In genomic region chr7:100864263-100864845, GRCh38 we compare ENCODE assay signal across 19 cellular contexts. TPM values are rescaled to one million over a fixed set of nuclear protein-coding genes. Genes with fewer than 3 reads are reported as not detected.
DNase-seq lines count a peak whose midpoint lies in the region; ATAC-seq and TF ChIP-seq lines count a peak whose summit lies in the region.
"Had no signal": no experiment of that assay in that cellular context is flagged by ENCODE, and none has a peak within 500 bp of the region (broad histone marks: within the 10 kb centered on the region; RNA-seq: fewer than 3 reads in every experiment).

No MANE protein-coding gene starts in this region.

- POLR2A ChIA-PET in HCT116 (lab: Charles Lee): no interaction called here

- H3K79me2 ChIP-seq in HCT116 (ENCODE audit: insufficient read depth, low read length) (peaks cover 23% of the 10 kb centered on the region), osteoblast (ENCODE audit: insufficient read depth, low read length) (peaks cover 23% of the 10 kb centered on the region)

- H3K4me3 Mint-ChIP-seq in activated T-cell treated with anti-CD3 and anti-CD28 coated beads, Interleukin-2, amount 50 U/mL, for 24 hours: no peak overlapping the region
- no peak overlapping the region for H3K4me3 Mint-ChIP-seq in glutamatergic neuron (ENCODE audit: unreplicated experiment)
- H3K4me3 Mint-ChIP-seq: CD8-positive, alpha-beta T cell had no signal

- H3K9me2 ChIP-seq in HCT116 (ENCODE audit: insufficient read depth): no peaks in the 10 kb centered on the region

- peaks cover 25 to 39% of the 10 kb centered on the region in 2 experiments for H3K4me1 ChIP-seq in HCT116 (ENCODE audit: control insufficient read depth in 1 of 2, insufficient read depth in 2 of 2, low read length in 2 of 2)
- peaks cover 29% of the 10 kb centered on the region for H3K4me1 ChIP-seq in osteoblast (ENCODE audit: insufficient read depth, low read length)

- H3K9me3 Mint-ChIP-seq in activated T-cell treated with anti-CD3 and anti-CD28 coated beads, Interleukin-2, amount 50 U/mL, for 24 hours: no peaks in the 10 kb centered on the region
- H3K9me3 Mint-ChIP-seq in glutamatergic neuron (ENCODE audit: unreplicated experiment): peaks cover 5% of the 10 kb centered on the region
- H3K9me3 Mint-ChIP-seq: CD8-positive, alpha-beta T cell had no signal

- peak overlapping the region; percentile 100; the same call in 1 of the 2 replicates for H3K27ac ChIP-seq in HCT116 (ENCODE audit: low read depth, low read length)
- H3K27ac ChIP-seq in osteoblast (ENCODE audit: low read depth, low read length): no peak overlapping the region
- H3K27ac ChIP-seq: A549 had no signal

- peaks cover 23% of the 10 kb centered on the region for H3K4me1 Mint-ChIP-seq in activated T-cell treated with anti-CD3 and anti-CD28 coated beads, Interleukin-2, amount 50 U/mL, for 24 hours (ENCODE audit: low read depth)
- peaks cover 1% of the 10 kb centered on the region for H3K4me1 Mint-ChIP-seq in glutamatergic neuron (ENCODE audit: low read depth, unreplicated experiment)

- no peak for TF ChIP-seq CTCF in HCT116 (IDR thresholded peaks at IDR 0.05 in 2 of 3, conservative IDR thresholded peaks at IDR 0.05 in 1 of 3; ENCODE audit: borderline replicate concordance in 1 of 3, insufficient read depth in 1 of 3, low read depth in 2 of 3, low read length in 2 of 3)
- no peak for TF ChIP-seq CTCF in osteoblast (IDR thresholded peaks at IDR 0.05; ENCODE audit: extremely low read depth, low read depth, low read length)
- TF ChIP-seq CTCF in glutamatergic neuron (IDR thresholded peaks at IDR 0.05; ENCODE audit: partially characterized antibody, unreplicated experiment): no peak

- no peaks in the 10 kb centered on the region for H3K9me3 ChIP-seq in HCT116 (ENCODE audit: control insufficient read depth in 1 of 2, insufficient read depth in 1 of 2, low read depth in 1 of 2, low read length in 2 of 2)
- H3K9me3 ChIP-seq in osteoblast (ENCODE audit: low read depth, low read length): no peaks in the 10 kb centered on the region
- H3K9me3 ChIP-seq: A549, HAP-1 had no signal

- DNase-seq in activated T-cell treated with anti-CD3 and anti-CD28 coated beads, Interleukin-2, amount 50 U/mL, for 24 hours: no peak
- no peak for DNase-seq in activated T-cell treated with anti-CD3 and anti-CD28 coated beads, Interleukin-2, amount 50 U/mL, for 48 hours
- no peak for DNase-seq in HCT116 (ENCODE audit: low read depth, low spot score)
- DNase-seq in astrocyte of the hippocampus (ENCODE audit: low read depth, low spot score): peak; percentile 0
- DNase-seq in osteoblast (ENCODE audit: insufficient read length, low spot score, missing footprints): peak; percentile 62
- DNase-seq in glutamatergic neuron: no peak
- no peak for DNase-seq in occipital lobe (lab: John Stamatoyannopoulos, UW)
- DNase-seq: CD8-positive, alpha-beta T cell; DMS79 treated with DMSO at 0.1 percent for 48 hours; KG1; NCI-H1105 treated with DMSO at 0.1 percent for 48 hours; NCI-H1694 treated with DMSO at 0.1 percent for 48 hours; NCI-H2107; NCI-H510A treated with DMSO at 0.1 percent for 48 hours; NCI-H82 had no signal

- TF ChIP-seq POLR2A in HCT116 (IDR thresholded peaks at IDR 0.05; ENCODE audit: borderline replicate concordance, extremely low read depth, insufficient read depth, insufficient read length): no peak

- RAD21 ChIA-PET in HCT116 (lab: Charles Lee; ENCODE audit: low non-redundant PET in 1 of 2, low total read pairs in 2 of 2, uncharacterized antibody in 2 of 2, unreplicated experiment in 2 of 2): interaction anchor here in 1 of 2 experiments (0.7 kb wide), 1 partner anchor 12 kb away, joined by 4 read pairs; no protein-coding TSS in a partner anchor

- no peak for TF ChIP-seq RAD21 in HCT116 (IDR thresholded peaks at IDR 0.05; ENCODE audit: low read depth)

- no peak overlapping the region for H3K4me2 ChIP-seq in HCT116 (ENCODE audit: low read length)
- no peak overlapping the region for H3K4me2 ChIP-seq in osteoblast (ENCODE audit: insufficient read depth, low read length)
- H3K4me2 ChIP-seq: A549 had no signal

- H2AFZ ChIP-seq in HCT116 (ENCODE audit: low read depth, low read length, poor library complexity, severe bottlenecking) (no peak overlapping the region), osteoblast (ENCODE audit: low read length) (no peak overlapping the region)

- H3K36me3 ChIP-seq in HCT116 (ENCODE audit: control insufficient read depth in 1 of 2, insufficient read depth in 2 of 2, low read length in 2 of 2): peaks cover 2 to 13% of the 10 kb centered on the region in 2 experiments; a peak in 3 of 4 replicates
- peaks cover 9% of the 10 kb centered on the region for H3K36me3 ChIP-seq in osteoblast (ENCODE audit: insufficient read depth, low read length)

- intact Hi-C loops in HCT116 (cut with micrococcal nuclease): no loop called here

- peaks cover 70% of the 10 kb centered on the region for H3K36me3 Mint-ChIP-seq in activated T-cell treated with anti-CD3 and anti-CD28 coated beads, Interleukin-2, amount 50 U/mL, for 24 hours (ENCODE audit: low read depth)
- H3K36me3 Mint-ChIP-seq in glutamatergic neuron (ENCODE audit: unreplicated experiment): no peaks in the 10 kb centered on the region

- H4K20me1 ChIP-seq in HCT116 (ENCODE audit: insufficient read depth) (no peaks in the 10 kb centered on the region), osteoblast (ENCODE audit: insufficient read depth, low read length) (no peaks in the 10 kb centered on the region)

- no peak overlapping the region for H3K4me3 ChIP-seq in HCT116 (replicated peaks in 1 of 2; ENCODE audit: low read depth in 1 of 2, low read length in 2 of 2)
- H3K4me3 ChIP-seq in osteoblast (ENCODE audit: insufficient read depth, low read length): no peak overlapping the region
- H3K4me3 ChIP-seq: A549, HAP-1 had no signal

- H3K27me3 Mint-ChIP-seq in activated T-cell treated with anti-CD3 and anti-CD28 coated beads, Interleukin-2, amount 50 U/mL, for 24 hours: no peaks in the 10 kb centered on the region
- H3K27me3 Mint-ChIP-seq in glutamatergic neuron (ENCODE audit: unreplicated experiment): peaks cover 7% of the 10 kb centered on the region

- ATAC-seq in HCT116 (no peak), HG03175 (IDR thresholded peaks at IDR 0.05; ENCODE audit: unreplicated experiment) (no peak)
- ATAC-seq: A549; CD8-positive, alpha-beta T cell had no signal

- H3K27ac Mint-ChIP-seq in activated T-cell treated with anti-CD3 and anti-CD28 coated beads, Interleukin-2, amount 50 U/mL, for 24 hours: peak overlapping the region; percentile 71
- no peak overlapping the region for H3K27ac Mint-ChIP-seq in glutamatergic neuron (ENCODE audit: unreplicated experiment)
- H3K27ac Mint-ChIP-seq: CD8-positive, alpha-beta T cell had no signal

- CTCF ChIA-PET in HCT116 (lab: Charles Lee): no interaction called here

- peak overlapping the region; percentile 99; the same call in 1 of the 2 replicates for H3K9ac ChIP-seq in HCT116 (ENCODE audit: low read length)

- no TSS peak for BruUV-seq in HCT116 (replicated peaks; lab: Mats Ljungman, UMichigan)

- H3K27me3 ChIP-seq in HCT116 (ENCODE audit: insufficient read depth, low read length): no peaks in the 10 kb centered on the region
- H3K27me3 ChIP-seq in osteoblast (ENCODE audit: insufficient read depth, low read length): no peaks in the 10 kb centered on the region

TF ChIP-seq in HCT116, 20 proteins besides CTCF, POLR2A, EP300 and RAD21 (continues in another document):
- TF ChIP-seq ZNF274 (IDR thresholded peaks at IDR 0.05; ENCODE audit: low read depth, low read length) (no peak), SRF (IDR thresholded peaks at IDR 0.05; ENCODE audit: low read depth) (no peak), SP1 (IDR thresholded peaks at IDR 0.05; ENCODE audit: low read depth) (no peak), MAX (IDR thresholded peaks at IDR 0.05) (no peak), EZH2 (IDR thresholded peaks at IDR 0.05) (no peak), ZFX (IDR thresholded peaks at IDR 0.05) (no peak), SIN3A (IDR thresholded peaks at IDR 0.05; ENCODE audit: low read depth) (no peak), CBX3 (IDR thresholded peaks at IDR 0.05; ENCODE audit: low read depth) (no peak), POLR2AphosphoS5 (IDR thresholded peaks at IDR 0.05; ENCODE audit: low read depth, low read length) (no peak), YY1 (IDR thresholded peaks at IDR 0.05; ENCODE audit: extremely low read depth, insufficient replicate concordance, low read depth, low read length) (no peak), JUND (IDR thresholded peaks at IDR 0.05) (no peak), EZH2phosphoT487 (IDR thresholded peaks at IDR 0.05; ENCODE audit: borderline replicate concordance) (no peak), ELF1 (IDR thresholded peaks at IDR 0.05; ENCODE audit: borderline replicate concordance, low read depth) (no peak), ATF3 (IDR thresholded peaks at IDR 0.05) (no peak), TCF7L2 (IDR thresholded peaks at IDR 0.05; ENCODE audit: borderline replicate concordance, extremely low read depth, insufficient read depth, insufficient read length) (no peak), EGR1 (IDR thresholded peaks at IDR 0.05; ENCODE audit: low read depth) (no peak)

RNA-seq across cellular contexts. Expression of gene TRIP6, which starts 2.8 kb away (rescaled TPM):
- total RNA-seq in HCT116 (2021; ENCODE audit: unreplicated experiment): 102 TPM
- polyA plus RNA-seq in HCT116 (2012): 99.7 and 124 TPM in 2 replicates
- 115 TPM in 2 replicates for total RNA-seq in osteoblast
- total RNA-seq in glutamatergic neuron (ENCODE audit: unreplicated experiment): 13.1 TPM
- 5.8 TPM for total RNA-seq in occipital lobe

RNA-seq across cellular contexts. Expression of gene SRRT, which starts 10.5 kb away (rescaled TPM):
- 252 TPM for total RNA-seq in HCT116 (2021; ENCODE audit: unreplicated experiment)
- polyA plus RNA-seq in HCT116 (2012): 143 and 146 TPM in 2 replicates
- total RNA-seq in osteoblast: 31.2 and 42.0 TPM in 2 replicates
- 213 TPM for total RNA-seq in glutamatergic neuron (ENCODE audit: unreplicated experiment)
- 29.5 TPM for total RNA-seq in occipital lobe

RNA-seq across cellular contexts. Expression of gene SLC12A9, which starts 11.8 kb away (rescaled TPM):
- total RNA-seq in HCT116 (2021; ENCODE audit: unreplicated experiment) (24.6 TPM), osteoblast (19.5 and 20.0 TPM in 2 replicates), glutamatergic neuron (ENCODE audit: unreplicated experiment) (36.7 TPM), occipital lobe (30.1 TPM)
- polyA plus RNA-seq in HCT116 (2012): 14.7 and 15.4 TPM in 2 replicates

RNA-seq across cellular contexts. Expression of gene UFSP1, which starts 25.2 kb away (rescaled TPM):
- 5.6 TPM for total RNA-seq in HCT116 (2021; ENCODE audit: unreplicated experiment)
- 2.4 and 3.1 TPM in 2 replicates for polyA plus RNA-seq in HCT116 (2012)
- total RNA-seq in osteoblast: 4.7 and 5.8 TPM in 2 replicates
- 3.2 TPM for total RNA-seq in glutamatergic neuron (ENCODE audit: unreplicated experiment)
- 2.5 TPM for total RNA-seq in occipital lobe

RNA-seq across cellular contexts. Expression of gene ACHE, which starts 31.3 kb away (rescaled TPM):
- 1.8 TPM for total RNA-seq in HCT116 (2021; ENCODE audit: unreplicated experiment)
- polyA plus RNA-seq in HCT116 (2012): 0.57 and 0.86 TPM in 2 replicates
- total RNA-seq in osteoblast: under 0.01 TPM in 2 replicates
- 30.0 TPM for total RNA-seq in glutamatergic neuron (ENCODE audit: unreplicated experiment)
- total RNA-seq in occipital lobe: 16.1 TPM
- total RNA-seq: RPMI7951 had no signal

Comparison
In these comparisons a context has a peak if more than half of its experiments do, and no peak if none do; other contexts are left out.
1. DNase-seq: peak in astrocyte of the hippocampus (single experiment) and osteoblast (single experiment); none in activated T-cell treated with anti-CD3 and anti-CD28 coated beads, Interleukin-2, amount 50 U/mL, for 24 hours (single experiment), activated T-cell treated with anti-CD3 and anti-CD28 coated beads, Interleukin-2, amount 50 U/mL, for 48 hours (0 of 2), HCT116 (single experiment), glutamatergic neuron (single experiment) and occipital lobe (single experiment).